ENCODE assay signal across 10 cellular contexts in the genomic region with DNA sequence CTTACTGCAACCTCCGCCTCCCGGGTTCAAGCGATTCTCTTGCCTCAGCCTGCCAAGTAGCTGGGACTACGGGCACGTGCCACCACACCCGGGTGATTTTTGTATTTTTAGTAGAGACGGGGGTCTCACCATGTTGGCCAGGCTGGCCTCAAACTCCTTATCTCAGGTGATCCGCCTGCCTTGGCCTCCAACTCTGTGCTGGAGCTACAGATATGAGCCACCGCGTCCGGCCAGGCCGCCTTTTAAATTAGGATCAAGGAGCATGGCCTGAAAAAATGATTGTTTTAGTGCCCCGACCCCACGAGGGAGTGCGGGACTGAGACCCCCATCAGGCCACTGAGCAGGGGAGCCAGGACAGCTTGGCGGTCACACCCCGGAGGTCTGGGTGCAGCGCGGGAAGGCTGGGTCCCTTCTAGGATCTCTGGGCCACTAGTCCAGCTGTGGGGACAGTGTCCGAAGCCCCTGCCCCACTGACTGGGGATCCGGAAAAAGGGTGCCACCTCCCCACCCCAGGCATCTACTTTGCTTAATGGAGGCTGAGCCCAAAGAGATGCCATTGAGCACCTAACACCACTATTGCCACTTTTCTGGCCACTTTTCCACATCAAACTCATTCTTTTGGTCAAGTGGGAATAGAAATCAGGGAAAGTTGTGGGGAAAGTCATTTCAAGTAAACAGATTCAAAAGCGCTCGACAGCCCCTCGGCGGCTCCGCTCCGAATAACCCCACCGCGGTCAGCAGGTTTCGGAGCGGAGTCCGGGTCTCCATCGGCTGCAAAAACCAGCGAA. TPM values are rescaled to one million over a fixed set of nuclear protein-coding genes. Genes with fewer than 3 reads are reported as not detected.
A peak's percentile ranks its signal among the peaks of the same experiment; 100 is the strongest.
DNase-seq lines count a peak whose midpoint lies in the region; ATAC-seq and TF ChIP-seq lines count a peak whose summit lies in the region.
"Had no signal": no experiment of that assay in that cellular context is flagged by ENCODE, and none has a peak within 500 bp of the region (broad histone marks: within the 10 kb centered on the region; RNA-seq: fewer than 3 reads in every experiment).

No MANE protein-coding gene starts in this region.

- no peaks in the 10 kb centered on the region for H3K9me3 ChIP-seq in left ventricle myocardium inferior (replicated peaks)
- no peaks in the 10 kb centered on the region for H3K9me3 ChIP-seq in muscle layer of colon (ENCODE audit: low read length)
- no peaks in the 10 kb centered on the region for H3K9me3 ChIP-seq in vagina

- TF ChIP-seq CTCF in left ventricle myocardium inferior (IDR thresholded peaks at IDR 0.05; ENCODE audit: borderline replicate concordance): no peak
- no peak for TF ChIP-seq CTCF in brain microvascular endothelial cell (IDR thresholded peaks at IDR 0.05; ENCODE audit: low read depth, low read length, missing control alignments)
- TF ChIP-seq CTCF in vagina (IDR thresholded peaks at IDR 0.05): no peak

- no peak for TF ChIP-seq POLR2A in vagina (IDR thresholded peaks at IDR 0.05)

- H3K27me3 ChIP-seq in left ventricle myocardium inferior (ENCODE audit: low read depth) (peaks cover 4% of the 10 kb centered on the region), brain microvascular endothelial cell (replicated peaks) (no peaks in the 10 kb centered on the region), muscle layer of colon (ENCODE audit: control insufficient read depth in 1 of 2, insufficient read depth in 2 of 2, low read length in 2 of 2) (no peaks in the 10 kb centered on the region), vagina (no peaks in the 10 kb centered on the region)

- DNase-seq in left ventricle myocardium inferior (no peak), left cardiac atrium (no peak), brain microvascular endothelial cell (no peak), vagina (ENCODE audit: extremely low spot score in 2 of 2) (no peak)
- no peak for DNase-seq in NK-92 treated with Interleukin-12 subunit alpha and Interleukin-12 subunit beta, amount 100 ng/mL, for 24 hours (lab: John Stamatoyannopoulos, UW)
- DNase-seq: DMS79 had no signal

- H3K27ac ChIP-seq in left ventricle myocardium inferior (replicated peaks) (peak overlapping the region; percentile 76), brain microvascular endothelial cell (no peak overlapping the region), muscle layer of colon (ENCODE audit: low read depth, low read length) (no peak overlapping the region), vagina (peak overlapping the region; percentile 80)
- H3K27ac ChIP-seq: cardiac muscle cell had no signal

- H3K36me3 ChIP-seq in left ventricle myocardium inferior (no peaks in the 10 kb centered on the region), brain microvascular endothelial cell (replicated peaks) (no peaks in the 10 kb centered on the region), muscle layer of colon (ENCODE audit: insufficient read depth, low read length) (no peaks in the 10 kb centered on the region), vagina (no peaks in the 10 kb centered on the region)
- H3K36me3 ChIP-seq: cardiac muscle cell had no signal

- no peak overlapping the region for H3K9ac ChIP-seq in muscle layer of colon (ENCODE audit: low read length)

- in situ Hi-C loops in brain microvascular endothelial cell (cut with HindIII; ENCODE audit: low pct_ligation_motif_present, low sequenced_read_pairs): no loop called here

- H3K4me1 ChIP-seq in left ventricle myocardium inferior (peaks cover 13% of the 10 kb centered on the region), muscle layer of colon (ENCODE audit: insufficient read depth, low read length) (no peaks in the 10 kb centered on the region), vagina (peaks cover 8% of the 10 kb centered on the region)

- ATAC-seq in left cardiac atrium (no peak), HG03439 (IDR thresholded peaks at IDR 0.05; ENCODE audit: unreplicated experiment) (no peak), GM21515 (IDR thresholded peaks at IDR 0.05; ENCODE audit: unreplicated experiment) (no peak)

- H3K4me3 ChIP-seq in left ventricle myocardium inferior: peak overlapping the region; percentile 57
- peak overlapping the region; percentile 26 for H3K4me3 ChIP-seq in brain microvascular endothelial cell (ENCODE audit: low read depth, low read length)
- H3K4me3 ChIP-seq in muscle layer of colon (ENCODE audit: low read depth in 1 of 2, low read length in 2 of 2): peak overlapping the region; percentile 29 to 62
- H3K4me3 ChIP-seq in vagina: peak overlapping the region; percentile 38 to 43
- H3K4me3 ChIP-seq: cardiac muscle cell had no signal

- intact Hi-C loops in left ventricle myocardium inferior (cut with micrococcal nuclease) (no loop called here), left cardiac atrium (cut with DNase I) (no loop called here), vagina (cut with DNase I) (no loop called here)

RNA-seq across cellular contexts. Expression of a gene that starts 19.7 kb away (rescaled TPM):
- total RNA-seq in left ventricle myocardium inferior (16.5 TPM), left cardiac atrium (10 to 100 TPM; 18.4 to 19.1 TPM), vagina (28.0 TPM)

Comparison
In these comparisons a context has a peak if more than half of its experiments do, and no peak if none do; other contexts are left out.
1. H3K27ac ChIP-seq: peak in left ventricle myocardium inferior (single experiment) and vagina (single experiment); none in brain microvascular endothelial cell (single experiment) and muscle layer of colon (single experiment).
2. Peak in every context shown above with its lines, with median percentiles within 50 percentile points of each other: H3K4me3 ChIP-seq.